In genomic region chr2:74513605-74514367, GRCh38 we compare ENCODE assay signal across 8 cellular contexts. TPM values are rescaled to one million over a fixed set of nuclear protein-coding genes. Genes with fewer than 3 reads are reported as not detected.
DNase-seq lines count a peak whose midpoint lies in the region; ATAC-seq and TF ChIP-seq lines count a peak whose summit lies in the region.
"Had no signal": no experiment of that assay in that cellular context is flagged by ENCODE, and none has a peak within 500 bp of the region (broad histone marks: within the 10 kb centered on the region; RNA-seq: fewer than 3 reads in every experiment).

No MANE protein-coding gene starts in this region.

- H3K4me3 Mint-ChIP-seq in activated naive CD8-positive, alpha-beta T cell treated with anti-CD3 and anti-CD28 coated beads, Interleukin-2, amount 10 ng/mL, durations not matched to agents 7 days and 5 days, result peak overlapping the region; percentile 39

- no peak overlapping the region for H3K27ac Mint-ChIP-seq in activated naive CD8-positive, alpha-beta T cell treated with anti-CD3 and anti-CD28 coated beads, Interleukin-2, amount 10 ng/mL, durations not matched to agents 7 days and 5 days

- peaks cover 69% of the 10 kb centered on the region for H3K27me3 Mint-ChIP-seq in activated naive CD8-positive, alpha-beta T cell treated with anti-CD3 and anti-CD28 coated beads, Interleukin-2, amount 10 ng/mL, durations not matched to agents 7 days and 5 days

- H3K4me1 ChIP-seq in upper lobe of right lung, result peaks cover 14% of the 10 kb centered on the region

- H3K4me3 ChIP-seq in upper lobe of right lung, result no peak overlapping the region
- H3K4me3 ChIP-seq: thyroid gland had no signal

- TF ChIP-seq CTCF in GM10248 (IDR thresholded peaks at IDR 0.05; ENCODE audit: control extremely low read depth, extremely low read depth, low read depth, missing control alignments) (no peak), upper lobe of right lung (IDR thresholded peaks at IDR 0.05) (no peak)

- H3K9me3 Mint-ChIP-seq in activated naive CD8-positive, alpha-beta T cell treated with anti-CD3 and anti-CD28 coated beads, Interleukin-2, amount 10 ng/mL, durations not matched to agents 7 days and 5 days, result peaks cover 1% of the 10 kb centered on the region

- H3K36me3 ChIP-seq in upper lobe of right lung, result no peaks in the 10 kb centered on the region
- H3K36me3 ChIP-seq: thyroid gland had no signal

- CTCF ChIA-PET in GM10248 (lab: Yijun Ruan, JAX), result interaction anchor here (1.1 to 3.9 kb wide), 3 partner anchors 16 to 72 kb away, joined by 3 to 10 read pairs (median 4); partner anchors contain the start of genes CCDC142 and TTC31

- H3K27me3 ChIP-seq in upper lobe of right lung, result peaks cover 83% of the 10 kb centered on the region

- POLR2A ChIA-PET in GM10248 (lab: Yijun Ruan, JAX), result interaction anchor here (0.7 kb wide), 1 partner anchor 9 kb away, joined by 4 read pairs; no protein-coding TSS in a partner anchor
- POLR2A ChIA-PET in activated naive CD8-positive, alpha-beta T cell treated with anti-CD3 and anti-CD28 coated beads, Interleukin-2, amount 10 ng/mL, durations not matched to agents 7 days and 5 days (lab: Charles Lee), result interaction anchor here (0.7 to 2.6 kb wide), 3 partner anchors 10 to 89 kb away, joined by 3 to 10 read pairs (median 3); partner anchors contain the start of genes AUP1 and HTRA2

- ATAC-seq in activated naive CD8-positive, alpha-beta T cell treated with anti-CD3 and anti-CD28 coated beads, Interleukin-2, amount 10 ng/mL, durations not matched to agents 7 days and 5 days (ENCODE audit: low read depth), result no peak
- no peak for ATAC-seq in upper lobe of right lung
- ATAC-seq in HG03135 (IDR thresholded peaks at IDR 0.05; ENCODE audit: unreplicated experiment), result no peak

- no peak overlapping the region for H3K27ac ChIP-seq in upper lobe of right lung
- H3K27ac ChIP-seq: thyroid gland had no signal

- DNase-seq in GM10248 (ENCODE audit: extremely low spot score) (peak; percentile 32), NCI-H1048 (lab: John Stamatoyannopoulos, UW) (peak; percentile 41), posterior vena cava (ENCODE audit: low spot score) (peak; percentile 81), upper lobe of right lung (no peak), OCI-M1 (lab: John Stamatoyannopoulos, UW) (no peak)
- DNase-seq in activated naive CD8-positive, alpha-beta T cell treated with anti-CD3 and anti-CD28 coated beads, Interleukin-2, amount 10 ng/mL, durations not matched to agents 7 days and 5 days, result peak; percentile 55
- DNase-seq: thyroid gland had no signal

- peaks cover 20% of the 10 kb centered on the region for H3K4me1 Mint-ChIP-seq in activated naive CD8-positive, alpha-beta T cell treated with anti-CD3 and anti-CD28 coated beads, Interleukin-2, amount 10 ng/mL, durations not matched to agents 7 days and 5 days

- intact Hi-C loops in posterior vena cava (cut with DNase I) (no loop called here), upper lobe of right lung (cut with DNase I) (no loop called here)

- no peaks in the 10 kb centered on the region for H3K9me3 ChIP-seq in upper lobe of right lung
- H3K9me3 ChIP-seq: thyroid gland had no signal

- peaks cover 5% of the 10 kb centered on the region for H3K36me3 Mint-ChIP-seq in activated naive CD8-positive, alpha-beta T cell treated with anti-CD3 and anti-CD28 coated beads, Interleukin-2, amount 10 ng/mL, durations not matched to agents 7 days and 5 days

RNA-seq across cellular contexts. Expression of gene TLX2, which starts 0.5 kb away (rescaled TPM):
- total RNA-seq in activated naive CD8-positive, alpha-beta T cell treated with anti-CD3 and anti-CD28 coated beads, Interleukin-2, amount 10 ng/mL, durations not matched to agents 7 days and 5 days, result under 1 TPM; 0.69 to 0.88 TPM
- not detected for total RNA-seq in posterior vena cava
- total RNA-seq in upper lobe of right lung, result not detected
- total RNA-seq: thyroid gland had no signal

RNA-seq across cellular contexts. Expression of gene PCGF1, which starts 6.3 kb away (rescaled TPM):
- 10 to 100 TPM; 35.9 to 40.1 TPM for total RNA-seq in activated naive CD8-positive, alpha-beta T cell treated with anti-CD3 and anti-CD28 coated beads, Interleukin-2, amount 10 ng/mL, durations not matched to agents 7 days and 5 days
- total RNA-seq in posterior vena cava (10 to 100 TPM; 21.6 to 23.6 TPM), upper lobe of right lung (30.1 TPM)

RNA-seq across cellular contexts. Expression of gene DQX1, which starts 12.2 kb away (rescaled TPM):
- under 1 TPM; 0.20 to 0.39 TPM for total RNA-seq in activated naive CD8-positive, alpha-beta T cell treated with anti-CD3 and anti-CD28 coated beads, Interleukin-2, amount 10 ng/mL, durations not matched to agents 7 days and 5 days
- total RNA-seq in posterior vena cava, result not detected
- not detected for total RNA-seq in upper lobe of right lung
- total RNA-seq: thyroid gland had no signal

RNA-seq across cellular contexts. Expression of gene LBX2, which starts 14.4 kb away (rescaled TPM):
- 1 to 10 TPM; 1.2 to 1.3 TPM for total RNA-seq in activated naive CD8-positive, alpha-beta T cell treated with anti-CD3 and anti-CD28 coated beads, Interleukin-2, amount 10 ng/mL, durations not matched to agents 7 days and 5 days
- total RNA-seq in posterior vena cava (1 to 10 TPM in 1 of 2 donors, not detected in 1; 1.5 TPM), upper lobe of right lung (1.8 TPM)

RNA-seq across cellular contexts. Expression of gene AUP1, which starts 15.7 kb away (rescaled TPM):
- 100 to 1,000 TPM; 126 to 127 TPM for total RNA-seq in activated naive CD8-positive, alpha-beta T cell treated with anti-CD3 and anti-CD28 coated beads, Interleukin-2, amount 10 ng/mL, durations not matched to agents 7 days and 5 days
- total RNA-seq in posterior vena cava (10 to 100 TPM; 64.4 to 67.0 TPM), upper lobe of right lung (119 TPM)

Comparison
In these comparisons a context has a peak if more than half of its experiments do, and no peak if none do; other contexts are left out.
1. DNase-seq: peak in GM10248 (single experiment), NCI-H1048 (single experiment), activated naive CD8-positive, alpha-beta T cell treated with anti-CD3 and anti-CD28 coated beads, Interleukin-2, amount 10 ng/mL, durations not matched to agents 7 days and 5 days (single experiment) and posterior vena cava (single experiment); none in upper lobe of right lung (single experiment) and OCI-M1 (single experiment).